35 cellular contexts compared by ENCODE assay signal in genomic region chr13:33434676-33435075, GRCh38.
"Had no signal": no experiment of that assay in that cellular context is flagged by ENCODE, and none has a peak within 500 bp of the region (broad histone marks: within the 10 kb centered on the region; RNA-seq: fewer than 3 reads in every experiment).

No MANE protein-coding gene starts in this region.

- H3K36me3 ChIP-seq: MG63 had no signal

- DNase-seq: Karpas-422, Kasumi-1, MG63, MM.1S, MV-4-11, NCI-H1048, NCI-H1092, NCI-H1092 treated with DMSO at 0.1 percent for 48 hours, NCI-H1105, NCI-H1105 treated with DMSO at 0.1 percent for 48 hours, NCI-H1417, NCI-H1417 treated with DMSO at 0.1 percent for 48 hours, NCI-H1436, NCI-H1436 treated with DMSO at 0.1 percent for 48 hours, NCI-H146, NCI-H1694, NCI-H1694 treated with DMSO at 0.1 percent for 48 hours, NCI-H187, NCI-H187 treated with DMSO at 0.1 percent for 48 hours, NCI-H1930, NCI-H2029, NCI-H2029 treated with DMSO at 0.1 percent for 48 hours, NCI-H2081, NCI-H2081 treated with DMSO at 0.1 percent for 48 hours, NCI-H2107, NCI-H2171, NCI-H2171 treated with DMSO at 0.1 percent for 48 hours, NCI-H2227 treated with DMSO at 0.1 percent for 48 hours, NCI-H226, NCI-H345, NCI-H446, NCI-H446 treated with DMSO at 0.1 percent for 48 hours, NCI-H510A, NCI-H510A treated with DMSO at 0.1 percent for 48 hours, NCI-H524 had no signal

- H3K4me3 ChIP-seq: MG63 had no signal

- H3K9me3 ChIP-seq: MG63 had no signal

- H3K27me3 ChIP-seq: MG63 had no signal
